In genomic region chr11:119067371-119068222, GRCh38 we compare ENCODE assay signal across 1 cellular context.
TF ChIP-seq lines count a peak whose summit lies in the region.

Gene VPS11 (plus strand): TSS chr11:119067818. CDS start chr11:119067824, 6 bp downstream.

TF ChIP-seq in K562, 482 proteins besides CTCF, POLR2A, EP300 and RAD21 (continued from another document and continues in another):
- TF ChIP-seq, protein P1, sequence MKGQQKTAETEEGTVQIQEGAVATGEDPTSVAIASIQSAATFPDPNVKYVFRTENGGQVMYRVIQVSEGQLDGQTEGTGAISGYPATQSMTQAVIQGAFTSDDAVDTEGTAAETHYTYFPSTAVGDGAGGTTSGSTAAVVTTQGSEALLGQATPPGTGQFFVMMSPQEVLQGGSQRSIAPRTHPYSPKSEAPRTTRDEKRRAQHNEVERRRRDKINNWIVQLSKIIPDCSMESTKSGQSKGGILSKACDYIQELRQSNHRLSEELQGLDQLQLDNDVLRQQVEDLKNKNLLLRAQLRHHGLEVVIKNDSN (CRISPR knock-in tag; IDR thresholded peaks at IDR 0.05), result peak; percentile 99
- TF ChIP-seq SMARCE1 (IDR thresholded peaks at IDR 0.05), result no peak; the same call in 1 of the 2 replicates
- TF ChIP-seq U2AF1 (optimal IDR thresholded peaks at IDR 0.05; ENCODE audit: low read depth, low read length), result no peak
- no peak for TF ChIP-seq BCOR (IDR thresholded peaks at IDR 0.05)
- peak; percentile 96 for TF ChIP-seq CBFA2T2 (conservative IDR thresholded peaks at IDR 0.05)
- TF ChIP-seq FOSL1 (tag; conservative IDR thresholded peaks at IDR 0.05), result no peak
- no peak for TF ChIP-seq NR0B1 (IDR thresholded peaks at IDR 0.05; ENCODE audit: partially characterized antibody)
- TF ChIP-seq, protein P2, sequence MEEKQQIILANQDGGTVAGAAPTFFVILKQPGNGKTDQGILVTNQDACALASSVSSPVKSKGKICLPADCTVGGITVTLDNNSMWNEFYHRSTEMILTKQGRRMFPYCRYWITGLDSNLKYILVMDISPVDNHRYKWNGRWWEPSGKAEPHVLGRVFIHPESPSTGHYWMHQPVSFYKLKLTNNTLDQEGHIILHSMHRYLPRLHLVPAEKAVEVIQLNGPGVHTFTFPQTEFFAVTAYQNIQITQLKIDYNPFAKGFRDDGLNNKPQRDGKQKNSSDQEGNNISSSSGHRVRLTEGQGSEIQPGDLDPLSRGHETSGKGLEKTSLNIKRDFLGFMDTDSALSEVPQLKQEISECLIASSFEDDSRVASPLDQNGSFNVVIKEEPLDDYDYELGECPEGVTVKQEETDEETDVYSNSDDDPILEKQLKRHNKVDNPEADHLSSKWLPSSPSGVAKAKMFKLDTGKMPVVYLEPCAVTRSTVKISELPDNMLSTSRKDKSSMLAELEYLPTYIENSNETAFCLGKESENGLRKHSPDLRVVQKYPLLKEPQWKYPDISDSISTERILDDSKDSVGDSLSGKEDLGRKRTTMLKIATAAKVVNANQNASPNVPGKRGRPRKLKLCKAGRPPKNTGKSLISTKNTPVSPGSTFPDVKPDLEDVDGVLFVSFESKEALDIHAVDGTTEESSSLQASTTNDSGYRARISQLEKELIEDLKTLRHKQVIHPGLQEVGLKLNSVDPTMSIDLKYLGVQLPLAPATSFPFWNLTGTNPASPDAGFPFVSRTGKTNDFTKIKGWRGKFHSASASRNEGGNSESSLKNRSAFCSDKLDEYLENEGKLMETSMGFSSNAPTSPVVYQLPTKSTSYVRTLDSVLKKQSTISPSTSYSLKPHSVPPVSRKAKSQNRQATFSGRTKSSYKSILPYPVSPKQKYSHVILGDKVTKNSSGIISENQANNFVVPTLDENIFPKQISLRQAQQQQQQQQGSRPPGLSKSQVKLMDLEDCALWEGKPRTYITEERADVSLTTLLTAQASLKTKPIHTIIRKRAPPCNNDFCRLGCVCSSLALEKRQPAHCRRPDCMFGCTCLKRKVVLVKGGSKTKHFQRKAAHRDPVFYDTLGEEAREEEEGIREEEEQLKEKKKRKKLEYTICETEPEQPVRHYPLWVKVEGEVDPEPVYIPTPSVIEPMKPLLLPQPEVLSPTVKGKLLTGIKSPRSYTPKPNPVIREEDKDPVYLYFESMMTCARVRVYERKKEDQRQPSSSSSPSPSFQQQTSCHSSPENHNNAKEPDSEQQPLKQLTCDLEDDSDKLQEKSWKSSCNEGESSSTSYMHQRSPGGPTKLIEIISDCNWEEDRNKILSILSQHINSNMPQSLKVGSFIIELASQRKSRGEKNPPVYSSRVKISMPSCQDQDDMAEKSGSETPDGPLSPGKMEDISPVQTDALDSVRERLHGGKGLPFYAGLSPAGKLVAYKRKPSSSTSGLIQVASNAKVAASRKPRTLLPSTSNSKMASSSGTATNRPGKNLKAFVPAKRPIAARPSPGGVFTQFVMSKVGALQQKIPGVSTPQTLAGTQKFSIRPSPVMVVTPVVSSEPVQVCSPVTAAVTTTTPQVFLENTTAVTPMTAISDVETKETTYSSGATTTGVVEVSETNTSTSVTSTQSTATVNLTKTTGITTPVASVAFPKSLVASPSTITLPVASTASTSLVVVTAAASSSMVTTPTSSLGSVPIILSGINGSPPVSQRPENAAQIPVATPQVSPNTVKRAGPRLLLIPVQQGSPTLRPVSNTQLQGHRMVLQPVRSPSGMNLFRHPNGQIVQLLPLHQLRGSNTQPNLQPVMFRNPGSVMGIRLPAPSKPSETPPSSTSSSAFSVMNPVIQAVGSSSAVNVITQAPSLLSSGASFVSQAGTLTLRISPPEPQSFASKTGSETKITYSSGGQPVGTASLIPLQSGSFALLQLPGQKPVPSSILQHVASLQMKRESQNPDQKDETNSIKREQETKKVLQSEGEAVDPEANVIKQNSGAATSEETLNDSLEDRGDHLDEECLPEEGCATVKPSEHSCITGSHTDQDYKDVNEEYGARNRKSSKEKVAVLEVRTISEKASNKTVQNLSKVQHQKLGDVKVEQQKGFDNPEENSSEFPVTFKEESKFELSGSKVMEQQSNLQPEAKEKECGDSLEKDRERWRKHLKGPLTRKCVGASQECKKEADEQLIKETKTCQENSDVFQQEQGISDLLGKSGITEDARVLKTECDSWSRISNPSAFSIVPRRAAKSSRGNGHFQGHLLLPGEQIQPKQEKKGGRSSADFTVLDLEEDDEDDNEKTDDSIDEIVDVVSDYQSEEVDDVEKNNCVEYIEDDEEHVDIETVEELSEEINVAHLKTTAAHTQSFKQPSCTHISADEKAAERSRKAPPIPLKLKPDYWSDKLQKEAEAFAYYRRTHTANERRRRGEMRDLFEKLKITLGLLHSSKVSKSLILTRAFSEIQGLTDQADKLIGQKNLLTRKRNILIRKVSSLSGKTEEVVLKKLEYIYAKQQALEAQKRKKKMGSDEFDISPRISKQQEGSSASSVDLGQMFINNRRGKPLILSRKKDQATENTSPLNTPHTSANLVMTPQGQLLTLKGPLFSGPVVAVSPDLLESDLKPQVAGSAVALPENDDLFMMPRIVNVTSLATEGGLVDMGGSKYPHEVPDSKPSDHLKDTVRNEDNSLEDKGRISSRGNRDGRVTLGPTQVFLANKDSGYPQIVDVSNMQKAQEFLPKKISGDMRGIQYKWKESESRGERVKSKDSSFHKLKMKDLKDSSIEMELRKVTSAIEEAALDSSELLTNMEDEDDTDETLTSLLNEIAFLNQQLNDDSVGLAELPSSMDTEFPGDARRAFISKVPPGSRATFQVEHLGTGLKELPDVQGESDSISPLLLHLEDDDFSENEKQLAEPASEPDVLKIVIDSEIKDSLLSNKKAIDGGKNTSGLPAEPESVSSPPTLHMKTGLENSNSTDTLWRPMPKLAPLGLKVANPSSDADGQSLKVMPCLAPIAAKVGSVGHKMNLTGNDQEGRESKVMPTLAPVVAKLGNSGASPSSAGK (IDR thresholded peaks at IDR 0.05), result peak; percentile 76
- peak; percentile 64; the same call in 1 of the 2 replicates for TF ChIP-seq ZFX (CRISPR knock-in tag; IDR thresholded peaks at IDR 0.05)
- TF ChIP-seq ELF2 (CRISPR knock-in tag; IDR thresholded peaks at IDR 0.05), result peak; percentile 75; the same call in 1 of the 2 replicates
- peak; percentile 40; the same call in 1 of the 2 replicates for TF ChIP-seq JUND (IDR thresholded peaks at IDR 0.05; ENCODE audit: borderline replicate concordance, low read depth, low read length)
- TF ChIP-seq JUND (tag; IDR thresholded peaks at IDR 0.05; ENCODE audit: borderline replicate concordance, low read depth, low read length), result 0 out of 3 replicates have a peak, but pooled peaks have one; percentile 14
- TF ChIP-seq ZNF263 (CRISPR knock-in tag; IDR thresholded peaks at IDR 0.05; ENCODE audit: borderline replicate concordance), result peak; percentile 24; the same call in 1 of the 2 replicates
- no peak for TF ChIP-seq CBX8 (IDR thresholded peaks at IDR 0.05; ENCODE audit: borderline replicate concordance, extremely low read depth, low read depth, low read length, poor library complexity, severe bottlenecking)
- TF ChIP-seq LEF1 (IDR thresholded peaks at IDR 0.05), result 0 out of 2 replicates have a peak, but pooled peaks have one; percentile 55
- TF ChIP-seq EP400 (IDR thresholded peaks at IDR 0.05), result peak; percentile 83
- no peak for TF ChIP-seq ETS2 (tag; IDR thresholded peaks at IDR 0.05; ENCODE audit: borderline replicate concordance, poor library complexity, severe bottlenecking)
- TF ChIP-seq, protein P3, sequence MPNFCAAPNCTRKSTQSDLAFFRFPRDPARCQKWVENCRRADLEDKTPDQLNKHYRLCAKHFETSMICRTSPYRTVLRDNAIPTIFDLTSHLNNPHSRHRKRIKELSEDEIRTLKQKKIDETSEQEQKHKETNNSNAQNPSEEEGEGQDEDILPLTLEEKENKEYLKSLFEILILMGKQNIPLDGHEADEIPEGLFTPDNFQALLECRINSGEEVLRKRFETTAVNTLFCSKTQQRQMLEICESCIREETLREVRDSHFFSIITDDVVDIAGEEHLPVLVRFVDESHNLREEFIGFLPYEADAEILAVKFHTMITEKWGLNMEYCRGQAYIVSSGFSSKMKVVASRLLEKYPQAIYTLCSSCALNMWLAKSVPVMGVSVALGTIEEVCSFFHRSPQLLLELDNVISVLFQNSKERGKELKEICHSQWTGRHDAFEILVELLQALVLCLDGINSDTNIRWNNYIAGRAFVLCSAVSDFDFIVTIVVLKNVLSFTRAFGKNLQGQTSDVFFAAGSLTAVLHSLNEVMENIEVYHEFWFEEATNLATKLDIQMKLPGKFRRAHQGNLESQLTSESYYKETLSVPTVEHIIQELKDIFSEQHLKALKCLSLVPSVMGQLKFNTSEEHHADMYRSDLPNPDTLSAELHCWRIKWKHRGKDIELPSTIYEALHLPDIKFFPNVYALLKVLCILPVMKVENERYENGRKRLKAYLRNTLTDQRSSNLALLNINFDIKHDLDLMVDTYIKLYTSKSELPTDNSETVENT (CRISPR knock-in tag; IDR thresholded peaks at IDR 0.05), result no peak
- TF ChIP-seq YY1 (IDR thresholded peaks at IDR 0.05; ENCODE audit: borderline replicate concordance in 1 of 3, control insufficient read depth in 1 of 3, extremely low read depth in 1 of 3, insufficient read depth in 3 of 3, insufficient read length in 1 of 3, insufficient replicate concordance in 2 of 3, low read depth in 1 of 3, low read length in 2 of 3), result peak; percentile 87 to 99 (median 97)
- TF ChIP-seq ZNF3 (CRISPR knock-in tag; IDR thresholded peaks at IDR 0.05), result no peak
- TF ChIP-seq RB1 (IDR thresholded peaks at IDR 0.05; ENCODE audit: low read depth), result peak; percentile 86; the same call in 1 of the 2 replicates
- no peak for TF ChIP-seq KLF10 (CRISPR knock-in tag; IDR thresholded peaks at IDR 0.05)
- TF ChIP-seq ZNF212 (CRISPR knock-in tag; IDR thresholded peaks at IDR 0.05), result no peak
- TF ChIP-seq ZNF134 (CRISPR knock-in tag; conservative IDR thresholded peaks at IDR 0.05), result no peak
- TF ChIP-seq MTA1 (IDR thresholded peaks at IDR 0.05; ENCODE audit: borderline replicate concordance), result no peak
- TF ChIP-seq BRD4 (IDR thresholded peaks at IDR 0.05), result no peak
- TF ChIP-seq GATA2 (CRISPR knock-in tag; IDR thresholded peaks at IDR 0.05), result no peak
- peak; percentile 98 for TF ChIP-seq PHF20 (IDR thresholded peaks at IDR 0.05; ENCODE audit: partially characterized antibody)
- no peak for TF ChIP-seq PCBP1 (IDR thresholded peaks at IDR 0.05; ENCODE audit: low read depth, low read length, poor library complexity, severe bottlenecking)
- no peak for TF ChIP-seq ZNF121 (CRISPR knock-in tag; conservative IDR thresholded peaks at IDR 0.05)
- no peak for TF ChIP-seq COPS2 (conservative IDR thresholded peaks at IDR 0.05)
- no peak for TF ChIP-seq ZNF239 (CRISPR knock-in tag; IDR thresholded peaks at IDR 0.05)
- TF ChIP-seq, protein P4, sequence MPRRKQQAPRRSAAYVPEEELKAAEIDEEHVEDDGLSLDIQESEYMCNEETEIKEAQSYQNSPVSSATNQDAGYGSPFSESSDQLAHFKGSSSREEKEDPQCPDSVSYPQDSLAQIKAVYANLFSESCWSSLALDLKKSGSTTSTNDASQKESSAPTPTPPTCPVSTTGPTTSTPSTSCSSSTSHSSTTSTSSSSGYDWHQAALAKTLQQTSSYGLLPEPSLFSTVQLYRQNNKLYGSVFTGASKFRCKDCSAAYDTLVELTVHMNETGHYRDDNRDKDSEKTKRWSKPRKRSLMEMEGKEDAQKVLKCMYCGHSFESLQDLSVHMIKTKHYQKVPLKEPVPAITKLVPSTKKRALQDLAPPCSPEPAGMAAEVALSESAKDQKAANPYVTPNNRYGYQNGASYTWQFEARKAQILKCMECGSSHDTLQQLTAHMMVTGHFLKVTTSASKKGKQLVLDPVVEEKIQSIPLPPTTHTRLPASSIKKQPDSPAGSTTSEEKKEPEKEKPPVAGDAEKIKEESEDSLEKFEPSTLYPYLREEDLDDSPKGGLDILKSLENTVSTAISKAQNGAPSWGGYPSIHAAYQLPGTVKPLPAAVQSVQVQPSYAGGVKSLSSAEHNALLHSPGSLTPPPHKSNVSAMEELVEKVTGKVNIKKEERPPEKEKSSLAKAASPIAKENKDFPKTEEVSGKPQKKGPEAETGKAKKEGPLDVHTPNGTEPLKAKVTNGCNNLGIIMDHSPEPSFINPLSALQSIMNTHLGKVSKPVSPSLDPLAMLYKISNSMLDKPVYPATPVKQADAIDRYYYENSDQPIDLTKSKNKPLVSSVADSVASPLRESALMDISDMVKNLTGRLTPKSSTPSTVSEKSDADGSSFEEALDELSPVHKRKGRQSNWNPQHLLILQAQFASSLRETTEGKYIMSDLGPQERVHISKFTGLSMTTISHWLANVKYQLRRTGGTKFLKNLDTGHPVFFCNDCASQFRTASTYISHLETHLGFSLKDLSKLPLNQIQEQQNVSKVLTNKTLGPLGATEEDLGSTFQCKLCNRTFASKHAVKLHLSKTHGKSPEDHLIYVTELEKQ (CRISPR knock-in tag; IDR thresholded peaks at IDR 0.05), result no peak
- TF ChIP-seq NR1H2 (CRISPR knock-in tag; IDR thresholded peaks at IDR 0.05), result no peak
- TF ChIP-seq SPI1 (IDR thresholded peaks at IDR 0.05; ENCODE audit: borderline replicate concordance, low read depth, low read length), result peak; percentile 59; the same call in 1 of the 2 replicates
- no peak for TF ChIP-seq STAT5B (CRISPR knock-in tag; IDR thresholded peaks at IDR 0.05)
- TF ChIP-seq LARP7 (IDR thresholded peaks at IDR 0.05), result no peak
- no peak for TF ChIP-seq RFX5 (IDR thresholded peaks at IDR 0.05; ENCODE audit: low read depth, low read length)
- TF ChIP-seq GTF2E2 (tag; IDR thresholded peaks at IDR 0.05), result no peak
- no peak for TF ChIP-seq ZNF23 (CRISPR knock-in tag; IDR thresholded peaks at IDR 0.05)
- peak; percentile 37 for TF ChIP-seq CHD1 (IDR thresholded peaks at IDR 0.05; ENCODE audit: low read length)
- TF ChIP-seq ZNF696 (CRISPR knock-in tag; conservative IDR thresholded peaks at IDR 0.05), result no peak
- no peak for TF ChIP-seq HES1 (IDR thresholded peaks at IDR 0.05; ENCODE audit: low read depth)
- TF ChIP-seq MCM3 (IDR thresholded peaks at IDR 0.05), result no peak
- no peak for TF ChIP-seq FOXO4 (CRISPR knock-in tag; IDR thresholded peaks at IDR 0.05)
- TF ChIP-seq KDM5B (IDR thresholded peaks at IDR 0.05; ENCODE audit: insufficient replicate concordance, low read depth, low read length), result peak; percentile 54
